Comparison of ENCODE assay signal across 1 cellular context in genomic region chr15:50354838-50355611, GRCh38.
TF ChIP-seq lines count a peak whose summit lies in the region.

GABPB1 (minus strand) TSS chr15:50355198; CDS start chr15:50309798, 45,400 bp downstream.

TF ChIP-seq in HepG2, 621 proteins besides CTCF, POLR2A, EP300 and RAD21 (continued from another document and continues in another):
- peak; percentile 86; the same call in 1 of the 2 replicates for TF ChIP-seq THAP9 (CRISPR knock-in tag; IDR thresholded peaks at IDR 0.05; ENCODE audit: borderline replicate concordance)
- TF ChIP-seq ZNF260 (CRISPR knock-in tag; IDR thresholded peaks at IDR 0.05; ENCODE audit: borderline replicate concordance, low read depth), result no peak
- no peak for TF ChIP-seq ZNF318 (CRISPR knock-in tag; IDR thresholded peaks at IDR 0.05)
- no peak for TF ChIP-seq HNRNPH1 (optimal IDR thresholded peaks at IDR 0.05; ENCODE audit: low read depth, low read length)
- TF ChIP-seq ZMYM2 (CRISPR knock-in tag; IDR thresholded peaks at IDR 0.05), result no peak
- no peak for TF ChIP-seq ZNF713 (CRISPR knock-in tag; IDR thresholded peaks at IDR 0.05)
- TF ChIP-seq MIXL1 (CRISPR knock-in tag; IDR thresholded peaks at IDR 0.05), result peak; percentile 72; the same call in 1 of the 2 replicates
- no peak for TF ChIP-seq ZNF567 (CRISPR knock-in tag; IDR thresholded peaks at IDR 0.05; ENCODE audit: borderline replicate concordance)
- 0 out of 2 replicates have a peak, but pooled peaks have one; percentile 50 for TF ChIP-seq FIP1L1 (IDR thresholded peaks at IDR 0.05; ENCODE audit: borderline replicate concordance, insufficient read depth, low read depth, low read length)
- TF ChIP-seq ZUFSP (CRISPR knock-in tag; IDR thresholded peaks at IDR 0.05; ENCODE audit: borderline replicate concordance), result no peak
- TF ChIP-seq ZFP62 (CRISPR knock-in tag; IDR thresholded peaks at IDR 0.05), result no peak
- TF ChIP-seq IKZF5 (CRISPR knock-in tag; IDR thresholded peaks at IDR 0.05), result peak; percentile 74
- TF ChIP-seq ZNF598 (CRISPR knock-in tag; IDR thresholded peaks at IDR 0.05; ENCODE audit: borderline replicate concordance), result peak; percentile 40; the same call in 1 of the 2 replicates
- TF ChIP-seq UBTF (CRISPR knock-in tag; IDR thresholded peaks at IDR 0.05), result peak; percentile 61
- TF ChIP-seq ZNF644 (CRISPR knock-in tag; IDR thresholded peaks at IDR 0.05; ENCODE audit: low read depth), result no peak
- TF ChIP-seq RERE (CRISPR knock-in tag; IDR thresholded peaks at IDR 0.05; ENCODE audit: low read depth), result no peak; the same call in 1 of the 2 replicates
- peak; percentile 44; the same call in 1 of the 2 replicates for TF ChIP-seq ZNF580 (CRISPR knock-in tag; IDR thresholded peaks at IDR 0.05; ENCODE audit: borderline replicate concordance, low read depth)
- peak; percentile 78; the same call in 1 of the 2 replicates for TF ChIP-seq PLSCR1 (CRISPR knock-in tag; IDR thresholded peaks at IDR 0.05; ENCODE audit: borderline replicate concordance)
- TF ChIP-seq ZNF850 (CRISPR knock-in tag; conservative IDR thresholded peaks at IDR 0.05), result no peak; the same call in 1 of the 2 replicates
- TF ChIP-seq SMAD1 (CRISPR knock-in tag; IDR thresholded peaks at IDR 0.05; ENCODE audit: borderline replicate concordance, low read depth), result no peak
- no peak for TF ChIP-seq ZNF30 (CRISPR knock-in tag; IDR thresholded peaks at IDR 0.05)
- TF ChIP-seq HIVEP1 (CRISPR knock-in tag; IDR thresholded peaks at IDR 0.05), result peak; percentile 84
- no peak; the same call in none of the 2 replicates for TF ChIP-seq ZNF138 (CRISPR knock-in tag; IDR thresholded peaks at IDR 0.05; ENCODE audit: low read depth)
- TF ChIP-seq ZC3H13 (CRISPR knock-in tag; IDR thresholded peaks at IDR 0.05), result peak; percentile 91; the same call in 1 of the 2 replicates
- TF ChIP-seq SIX4 (CRISPR knock-in tag; IDR thresholded peaks at IDR 0.05), result no peak
- TF ChIP-seq MAFG (CRISPR knock-in tag; IDR thresholded peaks at IDR 0.05), result no peak
- TF ChIP-seq KLF9 (CRISPR knock-in tag; IDR thresholded peaks at IDR 0.05; ENCODE audit: low read depth), result no peak
- no peak for TF ChIP-seq EHMT2 (IDR thresholded peaks at IDR 0.05; ENCODE audit: borderline replicate concordance, low read depth, low read length)
- 0 out of 2 replicates have a peak, but pooled peaks have one; percentile 33 for TF ChIP-seq ZBTB38 (CRISPR knock-in tag; IDR thresholded peaks at IDR 0.05)
- no peak for TF ChIP-seq NFRKB (IDR thresholded peaks at IDR 0.05)
- no peak for TF ChIP-seq SRSF4 (IDR thresholded peaks at IDR 0.05; ENCODE audit: low read depth, low read length, poor library complexity, severe bottlenecking)
